Comparison of ENCODE assay signal across 33 cellular contexts in the genomic region with DNA sequence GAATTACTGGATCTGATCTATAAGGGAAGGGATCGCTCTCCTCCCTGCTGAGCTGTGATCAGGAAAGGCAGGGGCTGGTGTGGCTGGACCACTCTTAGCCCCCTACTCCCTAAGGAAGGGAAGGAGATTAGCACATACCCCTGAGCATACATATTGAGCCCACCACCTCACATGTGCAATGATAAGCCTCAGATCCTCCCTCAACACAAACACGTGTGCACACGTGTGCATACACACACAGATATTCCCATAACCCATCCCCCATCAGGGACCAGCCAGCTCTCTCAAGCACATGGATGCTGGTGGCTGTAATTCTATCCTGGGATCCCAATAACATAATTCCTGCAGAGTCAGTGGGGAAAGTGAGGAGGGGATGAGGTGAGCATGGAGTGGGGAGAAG. TPM values are rescaled to one million over a fixed set of nuclear protein-coding genes. Genes with fewer than 3 reads are reported as not detected.
"Had no signal": no experiment of that assay in that cellular context is flagged by ENCODE, and none has a peak within 500 bp of the region (broad histone marks: within the 10 kb centered on the region; RNA-seq: fewer than 3 reads in every experiment).

No MANE protein-coding gene starts in this region.

- DNase-seq: activated B cell treated with CpG ODN at 0.5 μM for 24 hours; activated CD4-positive, alpha-beta memory T cell treated with anti-CD3 and anti-CD28 coated beads for 36 hours; activated CD4-positive, alpha-beta T cell treated with anti-CD3 and anti-CD28 coated beads for 4 hours; activated CD4-positive, alpha-beta T cell treated with anti-CD3 and anti-CD28 coated beads, Interleukin-2, amount 10 ng/mL, durations not matched to agents 24 days and 14 days; activated CD4-positive, alpha-beta T cell treated with anti-CD3 and anti-CD28 coated beads, Interleukin-2, amount 50 U/mL, for 1 hour; activated CD4-positive, alpha-beta T cell treated with anti-CD3 and anti-CD28 coated beads, Interleukin-2, amount 50 U/mL, for 4 hours; activated CD4-positive, CD25-positive, alpha-beta regulatory T cell treated with anti-CD3 and anti-CD28 coated beads, Interleukin-2, amount 50 U/mL, for 72 hours; activated CD8-positive, alpha-beta memory T cell treated with anti-CD3 and anti-CD28 coated beads, Interleukin-2, amount 50 U/mL, for 4 hours; activated CD8-positive, alpha-beta T cell treated with anti-CD3 and anti-CD28 coated beads for 36 hours; activated effector memory CD4-positive, alpha-beta T cell treated with Interleukin-2 at 50 U/mL for 16 hours; activated gamma-delta T cell; activated naive CD4-positive, alpha-beta T cell treated with anti-CD3 and anti-CD28 coated beads for 36 hours; activated naive CD8-positive, alpha-beta T cell treated with anti-CD3 and anti-CD28 coated beads, Interleukin-2, amount 10 ng/mL, durations not matched to agents 7 days and 5 days; activated naive CD8-positive, alpha-beta T cell treated with anti-CD3 and anti-CD28 coated beads, Interleukin-2, amount 50 U/mL, for 24 hours; activated T-cell treated with anti-CD3 and anti-CD28 coated beads, Interleukin-2, amount 50 U/mL, for 24 hours; activated T-cell treated with anti-CD3 and anti-CD28 coated beads, Interleukin-2, amount 50 U/mL, for 48 hours; cerebellar nuclear complex; T-helper 1 cell; T-helper 2 cell; T-helper 9 cell had no signal

- H3K4me1 ChIP-seq: ascending aorta had no signal

- H3K4me1 Mint-ChIP-seq: activated B cell treated with CpG ODN at 0.5 μM for 24 hours; activated CD4-positive, alpha-beta T cell treated with anti-CD3 and anti-CD28 coated beads, Interleukin-2, amount 10 ng/mL, durations not matched to agents 24 days and 14 days; activated naive CD4-positive, alpha-beta T cell treated with anti-CD3 and anti-CD28 coated beads, Interleukin-2, amount 50 U/mL, for 24 hours; activated naive CD8-positive, alpha-beta T cell treated with anti-CD3 and anti-CD28 coated beads, Interleukin-2, amount 10 ng/mL, durations not matched to agents 7 days and 5 days; activated naive CD8-positive, alpha-beta T cell treated with anti-CD3 and anti-CD28 coated beads, Interleukin-2, amount 50 U/mL, for 24 hours; central memory CD8-positive, alpha-beta T cell had no signal

- H3K36me3 Mint-ChIP-seq: activated CD4-positive, alpha-beta memory T cell treated with anti-CD3 and anti-CD28 coated beads for 36 hours; activated naive CD4-positive, alpha-beta T cell treated with anti-CD3 and anti-CD28 coated beads, Interleukin-2, amount 50 U/mL, for 24 hours; activated naive CD8-positive, alpha-beta T cell treated with anti-CD3 and anti-CD28 coated beads, Interleukin-2, amount 10 ng/mL, durations not matched to agents 7 days and 5 days; brain had no signal

- H3K27ac Mint-ChIP-seq: activated B cell treated with CpG ODN at 0.5 μM for 24 hours; activated CD4-positive, alpha-beta memory T cell treated with anti-CD3 and anti-CD28 coated beads for 36 hours; activated CD4-positive, alpha-beta T cell treated with anti-CD3 and anti-CD28 coated beads, Interleukin-2, amount 10 ng/mL, durations not matched to agents 24 days and 14 days; activated CD8-positive, alpha-beta T cell treated with anti-CD3 and anti-CD28 coated beads for 36 hours; activated naive CD4-positive, alpha-beta T cell treated with anti-CD3 and anti-CD28 coated beads for 36 hours; activated naive CD4-positive, alpha-beta T cell treated with anti-CD3 and anti-CD28 coated beads, Interleukin-2, amount 50 U/mL, for 24 hours; activated naive CD8-positive, alpha-beta T cell; activated naive CD8-positive, alpha-beta T cell treated with anti-CD3 and anti-CD28 coated beads, Interleukin-2, amount 10 ng/mL, durations not matched to agents 7 days and 5 days; activated naive CD8-positive, alpha-beta T cell treated with anti-CD3 and anti-CD28 coated beads, Interleukin-2, amount 50 U/mL, for 24 hours; activated T-cell treated with anti-CD3 and anti-CD28 coated beads, Interleukin-2, amount 50 U/mL, for 24 hours; activated T-helper 2 cell treated with anti-CD3 and anti-CD28 coated beads, Interferon-gamma antibody, Interleukin-2, Interleukin-4, amounts not matched to agents 10 μg/mL and 5 μg/mL and 100 μg/mL, durations not matched to agents 14 hours and 24 hours and 36 hours; T-helper 1 cell treated with Interleukin-12 subunit alpha and Interleukin-12 subunit beta and Interleukin-4 antibody, amounts not matched to agents 30 μg/mL and 1 μg/mL, for 36 hours; T-helper 2 cell treated with Interferon-gamma antibody and Interleukin-4, amounts not matched to agents 5 μg/mL and 100 μg/mL, for 36 hours had no signal

- H3K9me3 ChIP-seq: ascending aorta had no signal

- H3K9me3 Mint-ChIP-seq: activated CD4-positive, alpha-beta memory T cell treated with anti-CD3 and anti-CD28 coated beads for 36 hours; activated CD4-positive, alpha-beta T cell treated with anti-CD3 and anti-CD28 coated beads, Interleukin-2, amount 10 ng/mL, durations not matched to agents 24 days and 14 days; activated naive CD8-positive, alpha-beta T cell treated with anti-CD3 and anti-CD28 coated beads, Interleukin-2, amount 10 ng/mL, durations not matched to agents 7 days and 5 days; activated T-helper 2 cell treated with anti-CD3 and anti-CD28 coated beads, Interferon-gamma antibody, Interleukin-2, Interleukin-4, amounts not matched to agents 10 μg/mL and 5 μg/mL and 100 μg/mL, durations not matched to agents 14 hours and 24 hours and 36 hours; central memory CD8-positive, alpha-beta T cell; T-helper 1 cell treated with Interleukin-12 subunit alpha and Interleukin-12 subunit beta and Interleukin-4 antibody, amounts not matched to agents 30 μg/mL and 1 μg/mL, for 36 hours; T-helper 2 cell treated with Interferon-gamma antibody and Interleukin-4, amounts not matched to agents 5 μg/mL and 100 μg/mL, for 36 hours had no signal

- H3K36me3 ChIP-seq: ascending aorta, cardiac muscle cell had no signal

- H3K27ac ChIP-seq: ascending aorta, cardiac muscle cell, VCaP had no signal

- H3K4me3 ChIP-seq: ascending aorta, cardiac muscle cell had no signal

- H3K4me3 Mint-ChIP-seq: activated B cell treated with CpG ODN at 0.5 μM for 24 hours; activated CD4-positive, alpha-beta memory T cell treated with anti-CD3 and anti-CD28 coated beads for 36 hours; activated CD4-positive, alpha-beta T cell treated with anti-CD3 and anti-CD28 coated beads, Interleukin-2, amount 10 ng/mL, durations not matched to agents 24 days and 14 days; activated CD8-positive, alpha-beta T cell treated with anti-CD3 and anti-CD28 coated beads for 36 hours; activated naive CD4-positive, alpha-beta T cell treated with anti-CD3 and anti-CD28 coated beads for 36 hours; activated naive CD4-positive, alpha-beta T cell treated with anti-CD3 and anti-CD28 coated beads, Interleukin-2, amount 50 U/mL, for 24 hours; activated naive CD8-positive, alpha-beta T cell; activated naive CD8-positive, alpha-beta T cell treated with anti-CD3 and anti-CD28 coated beads, Interleukin-2, amount 10 ng/mL, durations not matched to agents 7 days and 5 days; activated naive CD8-positive, alpha-beta T cell treated with anti-CD3 and anti-CD28 coated beads, Interleukin-2, amount 50 U/mL, for 24 hours; activated T-cell treated with anti-CD3 and anti-CD28 coated beads, Interleukin-2, amount 50 U/mL, for 24 hours; brain; central memory CD8-positive, alpha-beta T cell; T-helper 1 cell treated with Interleukin-12 subunit alpha and Interleukin-12 subunit beta and Interleukin-4 antibody, amounts not matched to agents 30 μg/mL and 1 μg/mL, for 36 hours; T-helper 2 cell treated with Interferon-gamma antibody and Interleukin-4, amounts not matched to agents 5 μg/mL and 100 μg/mL, for 36 hours had no signal

- H3K27me3 ChIP-seq: ascending aorta, cardiac muscle cell had no signal

- FAIRE-seq: bronchial epithelial cell, TTC549 had no signal

- ATAC-seq: activated CD8-positive, alpha-beta T cell treated with anti-CD3 and anti-CD28 coated beads for 36 hours; activated naive CD8-positive, alpha-beta T cell treated with anti-CD3 and anti-CD28 coated beads, Interleukin-2, amount 50 U/mL, for 24 hours had no signal

RNA-seq across cellular contexts. Expression of a gene that starts 21.2 kb away (rescaled TPM):
- total RNA-seq: activated B cell treated with CpG ODN at 0.5 μM for 24 hours; activated CD4-positive, alpha-beta memory T cell treated with anti-CD3 and anti-CD28 coated beads for 36 hours; activated CD4-positive, alpha-beta T cell treated with anti-CD3 and anti-CD28 coated beads, Interleukin-2, amount 10 ng/mL, durations not matched to agents 24 days and 14 days; activated CD8-positive, alpha-beta memory T cell treated with anti-CD3 and anti-CD28 coated beads for 36 hours; activated CD8-positive, alpha-beta T cell treated with anti-CD3 and anti-CD28 coated beads for 36 hours; activated naive CD4-positive, alpha-beta T cell treated with anti-CD3 and anti-CD28 coated beads for 36 hours; activated naive CD8-positive, alpha-beta T cell treated with anti-CD3 and anti-CD28 coated beads, Interleukin-2, amount 10 ng/mL, durations not matched to agents 7 days and 5 days; activated T-helper 2 cell treated with anti-CD3 and anti-CD28 coated beads, Interferon-gamma antibody, Interleukin-2, Interleukin-4, amounts not matched to agents 10 μg/mL and 5 μg/mL and 100 μg/mL, durations not matched to agents 14 hours and 24 hours and 36 hours; ascending aorta had no signal
